In genomic region chr11:73950869-73951710, GRCh38 we compare ENCODE assay signal across 8 cellular contexts.
DNase-seq lines count a peak whose midpoint lies in the region; ATAC-seq and TF ChIP-seq lines count a peak whose summit lies in the region.

DNAJB13 (plus strand) TSS chr11:73951026; CDS start chr11:73951070, 44 bp downstream.

- ATAC-seq in GM18861 (IDR thresholded peaks at IDR 0.05; ENCODE audit: unreplicated experiment) (peak; percentile 84), HG03039 (IDR thresholded peaks at IDR 0.05; ENCODE audit: unreplicated experiment) (peak; percentile 54), HG02884 (IDR thresholded peaks at IDR 0.05; ENCODE audit: unreplicated experiment) (no peak)

- H3K4me1 Mint-ChIP-seq in nephron progenitor cell, result peaks cover 40% of the 10 kb centered on the region

- peak within 1 kb of the TSS; percentile 49 for H3K27ac Mint-ChIP-seq in nephron progenitor cell

- peaks cover 15% of the 10 kb centered on the region for H3K36me3 Mint-ChIP-seq in nephron progenitor cell (ENCODE audit: low read depth)

- H3K4me3 Mint-ChIP-seq in nephron progenitor cell, result no peak within 1 kb of the TSS

- DNase-seq in COLO668 (lab: John Stamatoyannopoulos, UW; ENCODE audit: unreplicated experiment) (peak; percentile 59), NCI-H774 (lab: John Stamatoyannopoulos, UW) (peak; percentile 75), ecto neural progenitor cell (ENCODE audit: low spot score) (peak; percentile 80), nephron progenitor cell (peak; percentile 68), NCI-H524 treated with DMSO at 0.1 percent for 48 hours (lab: John Stamatoyannopoulos, UW) (no peak)

- TF ChIP-seq CTCF in nephron progenitor cell (IDR thresholded peaks at IDR 0.05), result no peak

- peaks cover 10% of the 10 kb centered on the region for H3K27me3 Mint-ChIP-seq in nephron progenitor cell (ENCODE audit: low read depth, poor library complexity)

- peaks cover 10% of the 10 kb centered on the region for H3K9me3 Mint-ChIP-seq in nephron progenitor cell
